24 cellular contexts compared by ENCODE assay signal in genomic region chr5:92050970-92051369, GRCh38.
"Had no signal": no experiment of that assay in that cellular context is flagged by ENCODE, and none has a peak within 500 bp of the region (broad histone marks: within the 10 kb centered on the region; RNA-seq: fewer than 3 reads in every experiment).

No MANE protein-coding gene starts in this region.

- H3K27ac Mint-ChIP-seq: dendritic cell treated with granulocyte-macrophage colony-stimulating factor and Interleukin-4, amounts not matched to agents 40 ng/mL and 50 ng/mL, for 4 days; naive thymus-derived CD8-positive, alpha-beta T cell; nephron progenitor cell; stimulated activated memory B cell treated with anti-CD40 and anti-IgM and Interleukin-4, amounts not matched to agents 10 μg/mL and 1 μg/mL and 100 μg/mL, for 72 hours; type B pancreatic cell had no signal

- H3K36me3 Mint-ChIP-seq: naive thymus-derived CD8-positive, alpha-beta T cell; stimulated activated memory B cell treated with anti-CD40 and anti-IgM and Interleukin-4, amounts not matched to agents 10 μg/mL and 1 μg/mL and 100 μg/mL, for 72 hours; type B pancreatic cell had no signal

- H3K4me3 Mint-ChIP-seq: dendritic cell treated with granulocyte-macrophage colony-stimulating factor and Interleukin-4, amounts not matched to agents 40 ng/mL and 50 ng/mL, for 4 days; naive thymus-derived CD8-positive, alpha-beta T cell; nephron progenitor cell; stimulated activated memory B cell treated with anti-CD40 and anti-IgM and Interleukin-4, amounts not matched to agents 10 μg/mL and 1 μg/mL and 100 μg/mL, for 72 hours; type B pancreatic cell had no signal

- DNase-seq: effector memory CD4-positive, alpha-beta T cell; erythroblast; esophagus squamous epithelium; foreskin melanocyte; glutamatergic neuron; heart right ventricle; hippocampal formation; kidney; naive thymus-derived CD8-positive, alpha-beta T cell; nephron progenitor cell; nucleus accumbens; stimulated activated CD4-positive, alpha-beta T cell treated with anti-CD3 and anti-CD28 coated beads, Interleukin-4, amount 100 ng/mL, for 4 hours; stimulated activated naive CD8-positive, alpha-beta T cell treated with anti-CD3 and anti-CD28 coated beads, Interleukin-15, Interleukin-2, amounts not matched to agents 100 U/mL and 50 U/mL, for 24 hours; substantia nigra; testis; tibial artery had no signal

- H3K4me1 ChIP-seq: esophagus squamous epithelium, heart right ventricle, prostate gland, right atrium auricular region, testis, tibial artery had no signal

- H3K27me3 ChIP-seq: esophagus squamous epithelium, heart right ventricle, right atrium auricular region, testis, tibial artery had no signal

- H3K36me3 ChIP-seq: esophagus squamous epithelium, heart right ventricle, prostate gland, right atrium auricular region, tibial artery had no signal

- H3K27me3 Mint-ChIP-seq: dendritic cell treated with granulocyte-macrophage colony-stimulating factor and Interleukin-4, amounts not matched to agents 40 ng/mL and 50 ng/mL, for 4 days; naive thymus-derived CD8-positive, alpha-beta T cell; stimulated activated memory B cell treated with anti-CD40 and anti-IgM and Interleukin-4, amounts not matched to agents 10 μg/mL and 1 μg/mL and 100 μg/mL, for 72 hours; type B pancreatic cell had no signal

- H3K4me3 ChIP-seq: esophagus squamous epithelium, heart right ventricle, lung, prostate gland, right atrium auricular region, testis, tibial artery had no signal

- H3K27ac ChIP-seq: esophagus squamous epithelium, heart right ventricle, prostate gland, right atrium auricular region, testis, tibial artery had no signal

- ATAC-seq: heart right ventricle; left lobe of liver; naive thymus-derived CD8-positive, alpha-beta T cell; sciatic nerve; stimulated activated memory B cell treated with anti-CD40 and anti-IgM and Interleukin-4, amounts not matched to agents 10 μg/mL and 1 μg/mL and 100 μg/mL, for 72 hours; stimulated activated naive CD8-positive, alpha-beta T cell treated with anti-CD3 and anti-CD28 coated beads, Interleukin-15, Interleukin-2, amounts not matched to agents 100 U/mL and 50 U/mL, for 24 hours had no signal

- H3K9me3 ChIP-seq: esophagus squamous epithelium, prostate gland, testis, tibial artery had no signal

- H3K4me1 Mint-ChIP-seq: naive thymus-derived CD8-positive, alpha-beta T cell; nephron progenitor cell; stimulated activated memory B cell treated with anti-CD40 and anti-IgM and Interleukin-4, amounts not matched to agents 10 μg/mL and 1 μg/mL and 100 μg/mL, for 72 hours had no signal
